Comparison of ENCODE assay signal across 1 cellular context in the genomic region with DNA sequence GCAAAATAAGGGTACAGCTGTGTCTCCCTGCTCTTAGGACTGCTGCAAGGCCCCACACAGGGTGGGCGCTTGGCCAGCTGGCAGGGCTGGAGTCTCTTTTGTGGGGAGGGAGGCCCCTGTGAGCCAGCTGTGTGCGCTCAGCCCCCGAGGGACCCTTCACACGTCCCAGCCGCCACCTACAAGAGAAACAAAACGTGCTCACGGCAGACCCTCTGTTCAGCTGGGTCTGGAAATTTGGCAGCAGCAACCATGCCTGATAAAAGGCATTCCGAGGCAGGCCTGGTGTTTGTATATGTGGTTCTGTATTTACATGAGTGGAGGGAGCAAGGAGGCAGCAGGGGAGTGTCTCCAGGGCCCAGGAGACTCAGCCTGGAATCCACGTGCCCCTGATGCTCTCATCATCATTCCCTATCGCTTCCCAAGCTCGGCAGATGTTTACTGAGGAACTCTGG.
TF ChIP-seq lines count a peak whose summit lies in the region.

No MANE protein-coding gene starts in this region.

TF ChIP-seq in HepG2, 621 proteins besides CTCF, POLR2A, EP300 and RAD21:
- no peak for TF ChIP-seq ZMYM4 (CRISPR knock-in tag; IDR thresholded peaks at IDR 0.05)
- TF ChIP-seq ZNF687 (CRISPR knock-in tag; IDR thresholded peaks at IDR 0.05): peak; percentile 29; the same call in 1 of the 2 replicates
- TF ChIP-seq ZNF770 (CRISPR knock-in tag; IDR thresholded peaks at IDR 0.05): 0 out of 2 replicates have a peak, but pooled peaks have one; percentile 0
- TF ChIP-seq, protein P1, sequence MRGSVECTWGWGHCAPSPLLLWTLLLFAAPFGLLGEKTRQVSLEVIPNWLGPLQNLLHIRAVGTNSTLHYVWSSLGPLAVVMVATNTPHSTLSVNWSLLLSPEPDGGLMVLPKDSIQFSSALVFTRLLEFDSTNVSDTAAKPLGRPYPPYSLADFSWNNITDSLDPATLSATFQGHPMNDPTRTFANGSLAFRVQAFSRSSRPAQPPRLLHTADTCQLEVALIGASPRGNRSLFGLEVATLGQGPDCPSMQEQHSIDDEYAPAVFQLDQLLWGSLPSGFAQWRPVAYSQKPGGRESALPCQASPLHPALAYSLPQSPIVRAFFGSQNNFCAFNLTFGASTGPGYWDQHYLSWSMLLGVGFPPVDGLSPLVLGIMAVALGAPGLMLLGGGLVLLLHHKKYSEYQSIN (CRISPR knock-in tag; IDR thresholded peaks at IDR 0.05; ENCODE audit: borderline replicate concordance): no peak
- TF ChIP-seq TFAP4 (IDR thresholded peaks at IDR 0.05; ENCODE audit: borderline replicate concordance, low read depth): 0 out of 2 replicates have a peak, but pooled peaks have one; percentile 10
- no peak for TF ChIP-seq SCMH1 (CRISPR knock-in tag; IDR thresholded peaks at IDR 0.05; ENCODE audit: borderline replicate concordance)
- TF ChIP-seq ZBTB3 (CRISPR knock-in tag; IDR thresholded peaks at IDR 0.05; ENCODE audit: borderline replicate concordance, low read depth): no peak
- TF ChIP-seq, protein P2, sequence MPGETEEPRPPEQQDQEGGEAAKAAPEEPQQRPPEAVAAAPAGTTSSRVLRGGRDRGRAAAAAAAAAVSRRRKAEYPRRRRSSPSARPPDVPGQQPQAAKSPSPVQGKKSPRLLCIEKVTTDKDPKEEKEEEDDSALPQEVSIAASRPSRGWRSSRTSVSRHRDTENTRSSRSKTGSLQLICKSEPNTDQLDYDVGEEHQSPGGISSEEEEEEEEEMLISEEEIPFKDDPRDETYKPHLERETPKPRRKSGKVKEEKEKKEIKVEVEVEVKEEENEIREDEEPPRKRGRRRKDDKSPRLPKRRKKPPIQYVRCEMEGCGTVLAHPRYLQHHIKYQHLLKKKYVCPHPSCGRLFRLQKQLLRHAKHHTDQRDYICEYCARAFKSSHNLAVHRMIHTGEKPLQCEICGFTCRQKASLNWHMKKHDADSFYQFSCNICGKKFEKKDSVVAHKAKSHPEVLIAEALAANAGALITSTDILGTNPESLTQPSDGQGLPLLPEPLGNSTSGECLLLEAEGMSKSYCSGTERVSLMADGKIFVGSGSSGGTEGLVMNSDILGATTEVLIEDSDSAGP (CRISPR knock-in tag; IDR thresholded peaks at IDR 0.05; ENCODE audit: borderline replicate concordance): 0 out of 2 replicates have a peak, but pooled peaks have one; percentile 27
- TF ChIP-seq ZNF20 (CRISPR knock-in tag; IDR thresholded peaks at IDR 0.05): no peak
- 0 out of 2 replicates have a peak, but pooled peaks have one; percentile 29 for TF ChIP-seq LBX2 (CRISPR knock-in tag; IDR thresholded peaks at IDR 0.05; ENCODE audit: borderline replicate concordance)
- peak; percentile 18 for TF ChIP-seq TEAD3 (CRISPR knock-in tag; optimal IDR thresholded peaks at IDR 0.05; ENCODE audit: borderline replicate concordance)
- no peak for TF ChIP-seq STAT5B (CRISPR knock-in tag; IDR thresholded peaks at IDR 0.05)
- no peak for TF ChIP-seq MBD4 (IDR thresholded peaks at IDR 0.05; ENCODE audit: borderline replicate concordance, low read length)
